8 cellular contexts compared by ENCODE assay signal in the genomic region with DNA sequence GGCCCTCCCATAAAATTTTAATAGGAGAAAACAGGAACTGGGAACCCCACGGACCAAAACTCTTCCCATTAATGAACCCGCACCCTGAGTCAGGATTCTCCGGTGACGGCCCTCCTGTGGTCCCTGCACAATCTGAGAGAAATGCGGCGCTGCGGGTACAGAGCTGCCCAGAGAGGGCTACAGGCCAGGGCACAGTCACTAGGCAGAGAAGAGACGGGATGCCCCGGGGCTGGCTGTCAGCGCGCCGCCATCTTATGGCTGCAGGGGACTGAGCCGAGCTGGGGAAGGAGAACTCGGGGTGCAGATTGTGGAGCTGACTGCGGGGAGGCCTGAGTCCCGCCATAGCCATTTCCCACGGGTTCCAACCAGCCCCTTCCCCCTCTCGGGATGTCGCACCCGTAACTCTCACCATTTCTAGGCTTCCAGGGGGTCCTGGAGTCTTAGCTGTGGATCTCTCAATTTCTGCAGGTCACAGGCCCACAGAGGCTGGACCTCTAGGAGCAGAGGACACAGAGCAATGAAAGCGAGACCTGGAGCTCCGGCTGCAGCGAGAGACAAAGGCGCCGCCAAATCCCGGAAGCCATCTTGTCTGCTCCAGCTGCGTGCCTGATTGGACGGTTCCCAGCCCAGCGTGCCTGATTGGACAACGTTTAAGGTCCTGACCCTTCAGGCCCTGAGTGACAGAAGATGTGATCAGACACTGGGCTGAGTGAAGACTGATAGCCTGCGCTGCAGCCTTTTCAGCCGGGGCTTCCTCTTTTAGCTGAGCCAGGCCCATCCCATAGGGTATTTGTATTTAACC. TPM values are rescaled to one million over a fixed set of nuclear protein-coding genes. Genes with fewer than 3 reads are reported as not detected.
DNase-seq lines count a peak whose midpoint lies in the region; ATAC-seq and TF ChIP-seq lines count a peak whose summit lies in the region.

A gene (minus strand): TSS at position 591 of the 802 bp plus-strand sequence. CDS start 179 bp downstream, at position 412.

- H3K4me3 Mint-ChIP-seq in activated CD4-positive, alpha-beta T cell treated with anti-CD3 and anti-CD28 coated beads, Interleukin-2, amount 10 ng/mL, durations not matched to agents 24 days and 14 days, result peak within 1 kb of the TSS; percentile 97

- H3K27ac ChIP-seq in coronary artery, result peak within 1 kb of the TSS; percentile 82 to 93

- no peak for TF ChIP-seq CTCF in coronary artery (IDR thresholded peaks at IDR 0.05)

- peaks cover 35% of the 10 kb centered on the region for H3K36me3 Mint-ChIP-seq in activated CD4-positive, alpha-beta T cell treated with anti-CD3 and anti-CD28 coated beads, Interleukin-2, amount 10 ng/mL, durations not matched to agents 24 days and 14 days (ENCODE audit: low read depth)

- H3K27ac Mint-ChIP-seq in activated CD4-positive, alpha-beta T cell treated with anti-CD3 and anti-CD28 coated beads, Interleukin-2, amount 10 ng/mL, durations not matched to agents 24 days and 14 days, result peak within 1 kb of the TSS; percentile 99

- H3K27me3 Mint-ChIP-seq in activated CD4-positive, alpha-beta T cell treated with anti-CD3 and anti-CD28 coated beads, Interleukin-2, amount 10 ng/mL, durations not matched to agents 24 days and 14 days, result no peaks in the 10 kb centered on the region

- intact Hi-C loops in activated CD4-positive, alpha-beta T cell treated with anti-CD3 and anti-CD28 coated beads, Interleukin-2, amount 10 ng/mL, durations not matched to agents 24 days and 14 days (cut with micrococcal nuclease), result loop anchor here (1.0 to 10.0 kb wide), 5 partner anchors 72 to 412 kb away; a partner anchor contains a TSS

- peak; percentile 90 to 92 for DNase-seq in AML-193 (lab: John Stamatoyannopoulos, UW)
- peak; percentile 92 for DNase-seq in NCI-H510A treated with DMSO at 0.1 percent for 48 hours (lab: John Stamatoyannopoulos, UW)
- peak; percentile 96 for DNase-seq in activated CD4-positive, alpha-beta T cell treated with anti-CD3 and anti-CD28 coated beads, Interleukin-2, amount 10 ng/mL, durations not matched to agents 24 days and 14 days
- DNase-seq in coronary artery (ENCODE audit: low spot score), result peak; percentile 95
- DNase-seq in left lobe of liver (ENCODE audit: low spot score), result peak; percentile 85
- DNase-seq in stimulated activated CD4-positive, alpha-beta T cell treated with anti-CD3 and anti-CD28 coated beads, Interleukin-2, amount 100 ng/mL, for 4 hours (ENCODE audit: low read depth), result peak; percentile 79

- H3K9me3 Mint-ChIP-seq in activated CD4-positive, alpha-beta T cell treated with anti-CD3 and anti-CD28 coated beads, Interleukin-2, amount 10 ng/mL, durations not matched to agents 24 days and 14 days, result peaks cover 3% of the 10 kb centered on the region

- peak within 1 kb of the TSS; percentile 93 for H3K4me3 ChIP-seq in coronary artery

- peak; percentile 87 for TF ChIP-seq POLR2A in GM19099 (IDR thresholded peaks at IDR 0.05; ENCODE audit: extremely low read depth, insufficient read length, low read depth)

- H3K4me1 Mint-ChIP-seq in activated CD4-positive, alpha-beta T cell treated with anti-CD3 and anti-CD28 coated beads, Interleukin-2, amount 10 ng/mL, durations not matched to agents 24 days and 14 days, result peaks cover 10% of the 10 kb centered on the region

- peak; percentile 89 for ATAC-seq in HG03432 (IDR thresholded peaks at IDR 0.05; ENCODE audit: unreplicated experiment)
- peak; percentile 95 for ATAC-seq in left lobe of liver

RNA-seq across cellular contexts. Expression of the gene that starts here (rescaled TPM):
- 17.0 and 17.3 TPM in 2 replicates for total RNA-seq in activated CD4-positive, alpha-beta T cell treated with anti-CD3 and anti-CD28 coated beads, Interleukin-2, amount 10 ng/mL, durations not matched to agents 24 days and 14 days
- total RNA-seq in left lobe of liver, result 1.5 TPM

Comparison
In these comparisons a context has a peak if more than half of its experiments do, and no peak if none do; other contexts are left out.
1. Peak in every context shown above with its lines: DNase-seq, ATAC-seq, H3K4me3 ChIP-seq and H3K27ac ChIP-seq.